Comparison of ENCODE assay signal across 12 cellular contexts in the genomic region with DNA sequence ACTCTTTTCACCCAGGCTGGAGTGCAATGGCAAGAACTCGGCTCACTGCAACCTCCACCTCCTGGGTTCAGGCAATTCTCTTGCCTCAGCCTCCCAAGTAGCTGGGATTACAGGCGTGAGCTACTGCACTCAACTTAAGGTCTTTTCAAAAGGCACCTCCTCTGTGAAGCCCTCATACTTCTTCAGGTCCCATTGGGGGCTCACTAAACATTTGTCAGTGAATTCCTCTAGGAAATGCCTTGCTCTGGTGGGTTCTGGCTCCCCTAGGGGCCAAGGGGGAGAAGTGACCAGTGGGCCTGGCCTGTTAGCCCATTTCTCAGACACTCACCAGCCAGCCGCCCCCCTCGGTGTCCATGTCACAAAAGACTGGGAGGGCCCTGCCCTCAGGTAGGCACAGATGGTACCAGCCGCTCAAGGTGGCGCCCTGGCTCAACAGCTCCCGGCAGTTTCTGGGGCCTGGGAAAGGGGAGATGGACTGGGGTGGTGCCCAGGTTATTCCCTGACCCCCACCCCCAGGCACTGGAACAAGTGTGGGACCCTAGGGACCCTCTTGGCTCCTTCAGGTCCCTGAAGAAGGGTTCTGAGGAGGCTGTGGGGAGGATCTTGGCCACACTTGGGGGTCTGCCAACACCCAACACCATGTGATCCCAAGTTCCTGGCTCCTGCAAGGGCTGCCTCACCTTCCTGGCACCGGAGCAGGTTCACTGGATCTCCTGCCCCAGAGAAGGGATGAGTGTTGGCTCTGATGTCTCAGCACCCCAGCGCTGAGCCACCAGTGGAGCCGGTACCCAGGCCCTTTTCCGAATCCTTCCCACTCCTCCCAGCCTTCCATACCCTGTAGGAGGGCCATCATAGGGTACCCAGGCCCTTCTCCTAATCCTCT. TPM values are rescaled to one million over a fixed set of nuclear protein-coding genes. Genes with fewer than 3 reads are reported as not detected.
DNase-seq lines count a peak whose midpoint lies in the region; ATAC-seq, FAIRE-seq and TF ChIP-seq lines count a peak whose summit lies in the region.
"Had no signal": no experiment of that assay in that cellular context is flagged by ENCODE, and none has a peak within 500 bp of the region (broad histone marks: within the 10 kb centered on the region; RNA-seq: fewer than 3 reads in every experiment).

No MANE protein-coding gene starts in this region.

- ATAC-seq in GM18868 (IDR thresholded peaks at IDR 0.05; ENCODE audit: unreplicated experiment) (no peak), GM19467 (IDR thresholded peaks at IDR 0.05; ENCODE audit: unreplicated experiment) (no peak)
- ATAC-seq: activated naive CD4-positive, alpha-beta T cell treated with anti-CD3 and anti-CD28 coated beads, Interleukin-2, amount 50 U/mL, for 72 hours had no signal

- POLR2A ChIA-PET in HEK293 (lab: Yijun Ruan, JAX) = no interaction called here

- WGBS in mesodermal cell (ENCODE audit: insufficient coverage in 2 of 2), 2 experiments = 91 to 94% methylated on average over 10 of the region's 11 CpGs

- peak; percentile 27 for DNase-seq in AG20443 (ENCODE audit: low spot score)
- no peak for DNase-seq in bronchial epithelial cell (ENCODE audit: low read depth)
- no peak for DNase-seq in HTR-8/SVneo (ENCODE audit: insufficient read length, low spot score)
- no peak for DNase-seq in COR-L47 (lab: John Stamatoyannopoulos, UW)
- DNase-seq: DMS79 treated with DMSO at 0.1 percent for 48 hours, NCI-H1930, SIG-M5 had no signal

- H3K27me3 ChIP-seq in bronchial epithelial cell (ENCODE audit: control insufficient read depth, insufficient read depth, low read length) = no peaks in the 10 kb centered on the region

- CTCF ChIA-PET in HEK293 (lab: Yijun Ruan, JAX) = interaction anchor here (0.7 to 0.8 kb wide), 5 partner anchors 15 to 222 kb away, joined by 3 to 4 read pairs (median 4); no protein-coding TSS in a partner anchor

- no peak for FAIRE-seq in bronchial epithelial cell (lab: Jason Lieb, UNC)
- no peak for FAIRE-seq in HTR-8/SVneo (lab: Jason Lieb, UNC)

- H3K4me1 ChIP-seq in HEK293 (ENCODE audit: control insufficient read depth, insufficient read depth, low read length) (no peaks in the 10 kb centered on the region), mesodermal cell (ENCODE audit: control insufficient read depth, insufficient read depth, low read length, poor library complexity, severe bottlenecking) (no peaks in the 10 kb centered on the region)

- no peak overlapping the region for H3K27ac ChIP-seq in HEK293 (ENCODE audit: extremely low read depth, low read depth, low read length)
- H3K27ac ChIP-seq in mesodermal cell (ENCODE audit: low read depth, low read length, severe bottlenecking) = no peak overlapping the region

- H3K4me3 ChIP-seq in HEK293 (ENCODE audit: low read depth, low read length) = no peak overlapping the region
- no peak overlapping the region for H3K4me3 ChIP-seq in bronchial epithelial cell (ENCODE audit: low read depth, low read length)
- peak overlapping the region; percentile 8 for H3K4me3 ChIP-seq in mesodermal cell (ENCODE audit: extremely low read depth, insufficient read depth, low read length, poor library complexity, severe bottlenecking)

- H3K36me3 ChIP-seq in HEK293 (ENCODE audit: control insufficient read depth in 2 of 2, insufficient read depth in 1 of 2, low read length in 2 of 2) (no peaks in the 10 kb centered on the region), bronchial epithelial cell (ENCODE audit: control insufficient read depth, insufficient read depth, low read length) (no peaks in the 10 kb centered on the region), mesodermal cell (ENCODE audit: control insufficient read depth, insufficient read depth, low read length) (no peaks in the 10 kb centered on the region)

- H3K9me3 ChIP-seq in HEK293 (ENCODE audit: control insufficient read depth, insufficient read depth, low read depth, low read length) (no peaks in the 10 kb centered on the region), mesodermal cell (ENCODE audit: control insufficient read depth, low read length) (no peaks in the 10 kb centered on the region)

- TF ChIP-seq CTCF in HEK293 (tag by site-specific recombination; IDR thresholded peaks at IDR 0.05) = 0 out of 2 replicates have a peak, but pooled peaks have one; percentile 22
- peak; percentile 15 for TF ChIP-seq CTCF in bronchial epithelial cell (IDR thresholded peaks at IDR 0.05; ENCODE audit: insufficient read depth, low read length, severe bottlenecking)

TF ChIP-seq in HEK293, 187 proteins besides CTCF, POLR2A, EP300 and RAD21:
- TF ChIP-seq REPIN1 (tag by site-specific recombination; IDR thresholded peaks at IDR 0.05; ENCODE audit: low read depth) (no peak), ZNF362 (tag by site-specific recombination; IDR thresholded peaks at IDR 0.05) (0 out of 2 replicates have a peak, but pooled peaks have one; percentile 25)

RNA-seq across cellular contexts. Expression of gene FCN3, which starts 1.6 kb away (rescaled TPM):
- 0.26 TPM in 2 replicates for total RNA-seq in bronchial epithelial cell
- 131 TPM for polyA plus RNA-seq in mesodermal cell (2013, experiment 1 of 2)
- polyA plus RNA-seq in mesodermal cell (2013, experiment 2 of 2) = 74.3 TPM
- total RNA-seq: activated naive CD4-positive, alpha-beta T cell treated with anti-CD3 and anti-CD28 coated beads, Interleukin-2, amount 50 U/mL, for 72 hours had no signal

RNA-seq across cellular contexts. Expression of gene MAP3K6, which starts 6.3 kb away (rescaled TPM):
- total RNA-seq in bronchial epithelial cell = 12.1 and 17.2 TPM in 2 replicates
- 26.4 TPM for polyA plus RNA-seq in mesodermal cell (2013, experiment 1 of 2)
- polyA plus RNA-seq in mesodermal cell (2013, experiment 2 of 2) = 19.3 TPM

RNA-seq across cellular contexts. Expression of gene CD164L2, which starts 10.1 kb away (rescaled TPM):
- 1.1 and 2.9 TPM in 2 replicates for total RNA-seq in bronchial epithelial cell
- polyA plus RNA-seq in mesodermal cell (2013, experiment 1 of 2) = 3.1 TPM
- 1.2 TPM for polyA plus RNA-seq in mesodermal cell (2013, experiment 2 of 2)
- total RNA-seq: activated naive CD4-positive, alpha-beta T cell treated with anti-CD3 and anti-CD28 coated beads, Interleukin-2, amount 50 U/mL, for 72 hours had no signal

RNA-seq across cellular contexts. Expression of gene GPR3, which starts 19.4 kb away (rescaled TPM):
- not detected in 2 replicates for total RNA-seq in bronchial epithelial cell
- polyA plus RNA-seq in mesodermal cell (2013, experiment 1 of 2) = 6.0 TPM
- polyA plus RNA-seq in mesodermal cell (2013, experiment 2 of 2) = 6.1 TPM

RNA-seq across cellular contexts. Expression of gene SYTL1, which starts 31.2 kb away (rescaled TPM):
- 31.9 and 86.3 TPM in 2 replicates for total RNA-seq in bronchial epithelial cell
- polyA plus RNA-seq in mesodermal cell (2013, experiment 1 of 2) = 4.2 TPM
- 5.4 TPM for polyA plus RNA-seq in mesodermal cell (2013, experiment 2 of 2)
